In genomic region chr1:61042679-61043009, GRCh38 we compare ENCODE assay signal across 8 cellular contexts. TPM values are rescaled to one million over a fixed set of nuclear protein-coding genes. Genes with fewer than 3 reads are reported as not detected.
A peak's percentile ranks its signal among the peaks of the same experiment; 100 is the strongest.
DNase-seq lines count a peak whose midpoint lies in the region; ATAC-seq and TF ChIP-seq lines count a peak whose summit lies in the region.

No MANE protein-coding gene starts in this region.

- peaks cover 12 to 47% (median 31%) of the 10 kb centered on the region in 5 donors for H3K27me3 Mint-ChIP-seq in naive thymus-derived CD8-positive, alpha-beta T cell

- H3K4me3 ChIP-seq in A673 (ENCODE audit: low read depth, low read length, poor library complexity, severe bottlenecking) (peak overlapping the region; percentile 39), HL-60 (replicated peaks; ENCODE audit: insufficient read depth, low read length) (peak overlapping the region; percentile 25; the same call in 1 of the 2 replicates), dorsolateral prefrontal cortex (peak overlapping the region; percentile 36 to 74 (median 58))

- H3K4me1 ChIP-seq in A673 (ENCODE audit: insufficient read depth, low read length, poor library complexity, severe bottlenecking) = no peaks in the 10 kb centered on the region

- no peaks in the 10 kb centered on the region for H3K27me3 ChIP-seq in A673 (replicated peaks; ENCODE audit: insufficient read depth, low read depth, low read length, poor library complexity)
- peaks cover 17% of the 10 kb centered on the region for H3K27me3 ChIP-seq in HL-60 (ENCODE audit: insufficient read depth, poor library complexity, severe bottlenecking)
- H3K27me3 ChIP-seq in dorsolateral prefrontal cortex = peaks cover 0 to 7% (median 0%) of the 10 kb centered on the region in 45 donors

- no peaks in the 10 kb centered on the region for H3K9me3 Mint-ChIP-seq in naive thymus-derived CD8-positive, alpha-beta T cell

- ATAC-seq in naive thymus-derived CD8-positive, alpha-beta T cell = peak in 1 of 2 donors; percentile 6
- no peak for ATAC-seq in HG02623 (IDR thresholded peaks at IDR 0.05; ENCODE audit: unreplicated experiment)

- no peak overlapping the region for H3K27ac Mint-ChIP-seq in naive thymus-derived CD8-positive, alpha-beta T cell

- BruUV-seq in A673 (replicated peaks; lab: Mats Ljungman, UMichigan) = no TSS peak

- peak overlapping the region; percentile 63 to 88 (median 78) for H3K4me3 Mint-ChIP-seq in naive thymus-derived CD8-positive, alpha-beta T cell

- peaks cover 0 to 6% (median 2%) of the 10 kb centered on the region in 4 donors for H3K4me1 Mint-ChIP-seq in naive thymus-derived CD8-positive, alpha-beta T cell

- H3K27ac ChIP-seq in A673 (ENCODE audit: low read depth, low read length, poor library complexity, severe bottlenecking) = no peak overlapping the region
- no peak overlapping the region for H3K27ac ChIP-seq in HL-60 (replicated peaks)
- peak overlapping the region in 25 of 59 donors; percentile 3 to 90 (median 70) for H3K27ac ChIP-seq in dorsolateral prefrontal cortex

- H3K36me3 ChIP-seq in A673 (ENCODE audit: insufficient read depth, low read length, poor library complexity, severe bottlenecking) = no peaks in the 10 kb centered on the region

- no peaks in the 10 kb centered on the region for H3K9me3 ChIP-seq in A673 (ENCODE audit: low read depth, low read length, poor library complexity, severe bottlenecking)

- no peak for TF ChIP-seq CTCF in A673 (conservative IDR thresholded peaks at IDR 0.05; ENCODE audit: low read depth, low read length)
- TF ChIP-seq CTCF in HL-60 (IDR thresholded peaks at IDR 0.05; ENCODE audit: insufficient read depth, low read length) = no peak
- TF ChIP-seq CTCF in dorsolateral prefrontal cortex (IDR thresholded peaks at IDR 0.05 in 54 of 56, conservative IDR thresholded peaks at IDR 0.05 in 2 of 56; ENCODE audit: low read depth in 1 of 56, partially characterized antibody in 56 of 56) = no peak

- CTCF ChIA-PET in A673 (lab: Charles Lee) = interaction anchor here (1.0 to 2.3 kb wide), 4 partner anchors 11 to 1071 kb away, joined by 3 to 11 read pairs (median 8); no protein-coding TSS in a partner anchor

- no peaks in the 10 kb centered on the region for H3K36me3 Mint-ChIP-seq in naive thymus-derived CD8-positive, alpha-beta T cell

- POLR2A ChIA-PET in A673 (lab: Charles Lee; ENCODE audit: low non-redundant PET) = no interaction called here
- POLR2A ChIA-PET in naive thymus-derived CD8-positive, alpha-beta T cell (lab: Charles Lee) = interaction anchor here (0.6 to 1.5 kb wide), 2 partner anchors 34 to 1381 kb away, joined by 3 to 9 read pairs; no protein-coding TSS in a partner anchor

- DNase-seq in A673 (ENCODE audit: low spot score) (no peak), HL-60 (ENCODE audit: low read depth in 1 of 2, low spot score in 1 of 2) (no peak), dorsolateral prefrontal cortex (no peak), dermis blood vessel endothelial cell (no peak), CD1c-positive myeloid dendritic cell (ENCODE audit: extremely low spot score) (no peak)
- DNase-seq in naive thymus-derived CD8-positive, alpha-beta T cell = no peak
- DNase-seq in activated effector memory CD4-positive, alpha-beta T cell treated with Interleukin-2 at 50 U/mL for 16 hours = no peak

- intact Hi-C loops in A673 (cut with micrococcal nuclease; ENCODE audit: unreplicated experiment) (loop anchor here (2.0 to 10.0 kb wide), 5 partner anchors 64 to 885 kb away; no protein-coding TSS in a partner anchor), dorsolateral prefrontal cortex (cut with DNase I) (loop anchor here (1.0 to 10.0 kb wide), 7 partner anchors 70 to 1068 kb away; no protein-coding TSS in a partner anchor)

RNA-seq across cellular contexts. Expression of gene NFIA, which starts 39.7 kb away (rescaled TPM):
- total RNA-seq in A673 (2021) (65.4 and 67.1 TPM in 2 replicates), dorsolateral prefrontal cortex (100 to 1,000 TPM in 40 of 120 experiments, 10 to 100 TPM in 80; 63.0 to 203 (median 91.8) TPM), dermis blood vessel endothelial cell (12.4 and 23.2 TPM in 2 replicates)
- 1 to 10 TPM; 6.3 to 7.1 TPM for total RNA-seq in naive thymus-derived CD8-positive, alpha-beta T cell
- 1 to 10 TPM; 7.4 to 7.8 (median 7.6) TPM for polyA plus RNA-seq in naive thymus-derived CD8-positive, alpha-beta T cell
